Comparison of ENCODE assay signal across 11 cellular contexts in the genomic region with DNA sequence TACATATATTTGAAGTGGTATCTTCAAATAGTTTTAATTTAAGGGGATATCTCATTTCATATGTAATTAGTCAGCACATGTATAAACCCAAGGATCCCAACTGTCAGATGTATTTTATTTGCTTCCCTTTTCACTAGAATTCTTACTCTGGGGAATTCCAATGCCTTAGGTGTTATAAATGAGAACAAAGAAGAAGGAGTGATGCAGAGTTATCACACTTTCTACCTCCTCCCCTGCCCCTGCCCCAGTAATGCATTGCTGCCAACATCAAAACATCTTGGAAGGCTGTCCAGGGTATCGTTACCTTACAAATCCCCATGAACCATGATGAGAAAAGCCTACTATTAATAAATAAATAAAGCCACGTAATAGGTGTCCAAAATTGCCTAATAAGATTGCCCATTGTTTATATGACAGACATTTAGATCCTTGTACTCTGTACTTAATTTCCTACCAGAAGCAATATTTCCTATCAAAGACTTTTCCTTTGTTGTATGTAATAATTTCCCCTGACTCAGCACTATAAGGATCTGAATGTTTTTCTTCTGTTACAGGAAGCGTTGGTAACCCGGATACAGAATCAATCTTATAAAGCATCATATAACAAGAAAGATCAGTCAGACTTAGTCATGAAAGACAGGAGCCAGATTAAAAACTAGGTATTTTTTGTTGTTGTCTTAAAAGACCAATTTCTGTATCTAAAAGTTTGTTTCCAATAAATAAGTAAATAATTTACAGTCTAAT. TPM values are rescaled to one million over a fixed set of nuclear protein-coding genes. Genes with fewer than 3 reads are reported as not detected.
DNase-seq lines count a peak whose midpoint lies in the region; ATAC-seq and TF ChIP-seq lines count a peak whose summit lies in the region.
"Had no signal": no experiment of that assay in that cellular context is flagged by ENCODE, and none has a peak within 500 bp of the region (broad histone marks: within the 10 kb centered on the region; RNA-seq: fewer than 3 reads in every experiment).

No MANE protein-coding gene starts in this region.

- no peaks in the 10 kb centered on the region for H3K27me3 ChIP-seq in esophagus (ENCODE audit: control insufficient read depth in 1 of 2, insufficient read depth in 2 of 2, low read length in 2 of 2)

- no peaks in the 10 kb centered on the region for H3K9me3 ChIP-seq in esophagus (ENCODE audit: control insufficient read depth in 2 of 2, insufficient read depth in 1 of 2, low read depth in 1 of 2, low read length in 1 of 2)

- no peak overlapping the region for H3K4me3 ChIP-seq in esophagus (ENCODE audit: low read depth in 1 of 2, low read length in 2 of 2)

- POLR2A ChIA-PET in activated CD4-positive, alpha-beta T cell treated with anti-CD3 and anti-CD28 coated beads, Interleukin-2, amount 10 ng/mL, durations not matched to agents 7 days and 5 days (lab: Charles Lee), result no interaction called here
- POLR2A ChIA-PET in activated CD4-positive, alpha-beta memory T cell treated with anti-CD3 and anti-CD28 coated beads, Interleukin-2, amount 10 ng/mL, durations not matched to agents 7 days and 5 days (lab: Charles Lee), result interaction anchor here (1.3 to 1.6 kb wide), 3 partner anchors 10 to 48 kb away, joined by 3 to 18 read pairs (median 4); a partner anchor contains a TSS

- peak; percentile 59 for ATAC-seq in stimulated activated effector memory CD8-positive, alpha-beta T cell treated with anti-CD3 and anti-CD28 coated beads, Interleukin-12 subunit alpha, Interleukin-12 subunit beta, amount 100 ng/mL, for 72 hours
- ATAC-seq: sciatic nerve had no signal

- H3K27ac ChIP-seq in esophagus (ENCODE audit: low read depth in 2 of 2, low read length in 1 of 2), result peak overlapping the region; percentile 47 to 65

- H3K4me3 Mint-ChIP-seq in activated CD4-positive, alpha-beta T cell treated with anti-CD3 and anti-CD28 coated beads, Interleukin-2, amount 10 ng/mL, durations not matched to agents 7 days and 5 days, result no peak overlapping the region
- H3K4me3 Mint-ChIP-seq in activated CD4-positive, alpha-beta memory T cell treated with anti-CD3 and anti-CD28 coated beads, Interleukin-2, amount 10 ng/mL, durations not matched to agents 7 days and 5 days, result no peak overlapping the region
- H3K4me3 Mint-ChIP-seq in stimulated activated effector memory CD8-positive, alpha-beta T cell treated with anti-CD3 and anti-CD28 coated beads, Interleukin-12 subunit alpha, Interleukin-12 subunit beta, amount 100 ng/mL, for 72 hours, result peak overlapping the region; percentile 60

- H3K36me3 Mint-ChIP-seq in activated CD4-positive, alpha-beta T cell treated with anti-CD3 and anti-CD28 coated beads, Interleukin-2, amount 10 ng/mL, durations not matched to agents 7 days and 5 days (ENCODE audit: low read depth), result peaks cover 70% of the 10 kb centered on the region
- H3K36me3 Mint-ChIP-seq in activated CD4-positive, alpha-beta memory T cell treated with anti-CD3 and anti-CD28 coated beads, Interleukin-2, amount 10 ng/mL, durations not matched to agents 7 days and 5 days (ENCODE audit: low read depth), result peaks cover 59% of the 10 kb centered on the region
- H3K36me3 Mint-ChIP-seq in stimulated activated effector memory CD8-positive, alpha-beta T cell treated with anti-CD3 and anti-CD28 coated beads, Interleukin-12 subunit alpha, Interleukin-12 subunit beta, amount 100 ng/mL, for 72 hours, result peaks cover 91% of the 10 kb centered on the region

- no peak for DNase-seq in activated CD4-positive, alpha-beta T cell treated with anti-CD3 and anti-CD28 coated beads, Interleukin-2, amount 10 ng/mL, durations not matched to agents 7 days and 5 days
- no peak for DNase-seq in activated CD4-positive, alpha-beta T cell treated with anti-CD3 and anti-CD28 coated beads, Interleukin-2, amount 50 U/mL, for 1 hour
- no peak for DNase-seq in activated CD4-positive, alpha-beta memory T cell treated with anti-CD3 and anti-CD28 coated beads, Interleukin-2, amount 10 ng/mL, durations not matched to agents 7 days and 5 days
- DNase-seq in stimulated activated effector memory CD8-positive, alpha-beta T cell treated with anti-CD3 and anti-CD28 coated beads, Interleukin-12 subunit alpha, Interleukin-12 subunit beta, amount 100 ng/mL, for 72 hours (ENCODE audit: low spot score in 2 of 2), result no peak
- DNase-seq in midbrain (lab: John Stamatoyannopoulos, UW) (no peak), KG1 (lab: John Stamatoyannopoulos, UW) (no peak), GM10266 (ENCODE audit: extremely low spot score) (no peak)
- DNase-seq: activated gamma-delta T cell, NCI-H526 had no signal

- no peaks in the 10 kb centered on the region for H3K4me1 ChIP-seq in esophagus (ENCODE audit: control insufficient read depth in 2 of 2, insufficient read depth in 2 of 2, low read length in 1 of 2)

- peak overlapping the region; percentile 68 for H3K27ac Mint-ChIP-seq in activated CD4-positive, alpha-beta T cell treated with anti-CD3 and anti-CD28 coated beads, Interleukin-2, amount 10 ng/mL, durations not matched to agents 7 days and 5 days
- peak overlapping the region; percentile 61 for H3K27ac Mint-ChIP-seq in activated CD4-positive, alpha-beta memory T cell treated with anti-CD3 and anti-CD28 coated beads, Interleukin-2, amount 10 ng/mL, durations not matched to agents 7 days and 5 days
- peak overlapping the region; percentile 88 for H3K27ac Mint-ChIP-seq in stimulated activated effector memory CD8-positive, alpha-beta T cell treated with anti-CD3 and anti-CD28 coated beads, Interleukin-12 subunit alpha, Interleukin-12 subunit beta, amount 100 ng/mL, for 72 hours

- peaks cover 72% of the 10 kb centered on the region for H3K4me1 Mint-ChIP-seq in activated CD4-positive, alpha-beta T cell treated with anti-CD3 and anti-CD28 coated beads, Interleukin-2, amount 10 ng/mL, durations not matched to agents 7 days and 5 days
- peaks cover 70% of the 10 kb centered on the region for H3K4me1 Mint-ChIP-seq in activated CD4-positive, alpha-beta memory T cell treated with anti-CD3 and anti-CD28 coated beads, Interleukin-2, amount 10 ng/mL, durations not matched to agents 7 days and 5 days
- peaks cover 71% of the 10 kb centered on the region for H3K4me1 Mint-ChIP-seq in stimulated activated effector memory CD8-positive, alpha-beta T cell treated with anti-CD3 and anti-CD28 coated beads, Interleukin-12 subunit alpha, Interleukin-12 subunit beta, amount 100 ng/mL, for 72 hours

- H3K36me3 ChIP-seq in esophagus (ENCODE audit: control insufficient read depth in 2 of 2, insufficient read depth in 2 of 2, low read length in 1 of 2), result no peaks in the 10 kb centered on the region

- 32 to 48% methylated on average over 4 of the region's 4 CpGs for WGBS in esophagus, 2 donors

- H3K9me3 Mint-ChIP-seq in activated CD4-positive, alpha-beta T cell treated with anti-CD3 and anti-CD28 coated beads, Interleukin-2, amount 10 ng/mL, durations not matched to agents 7 days and 5 days, result peaks cover 15% of the 10 kb centered on the region
- H3K9me3 Mint-ChIP-seq in activated CD4-positive, alpha-beta memory T cell treated with anti-CD3 and anti-CD28 coated beads, Interleukin-2, amount 10 ng/mL, durations not matched to agents 7 days and 5 days, result no peaks in the 10 kb centered on the region
- H3K9me3 Mint-ChIP-seq in stimulated activated effector memory CD8-positive, alpha-beta T cell treated with anti-CD3 and anti-CD28 coated beads, Interleukin-12 subunit alpha, Interleukin-12 subunit beta, amount 100 ng/mL, for 72 hours, result no peaks in the 10 kb centered on the region

- TF ChIP-seq CTCF in GM10266 (IDR thresholded peaks at IDR 0.05; ENCODE audit: control insufficient read depth, insufficient read depth, low read depth, missing control alignments), result no peak

- H3K27me3 Mint-ChIP-seq in activated CD4-positive, alpha-beta T cell treated with anti-CD3 and anti-CD28 coated beads, Interleukin-2, amount 10 ng/mL, durations not matched to agents 7 days and 5 days, result no peaks in the 10 kb centered on the region
- H3K27me3 Mint-ChIP-seq in activated CD4-positive, alpha-beta memory T cell treated with anti-CD3 and anti-CD28 coated beads, Interleukin-2, amount 10 ng/mL, durations not matched to agents 7 days and 5 days, result no peaks in the 10 kb centered on the region

- CTCF ChIA-PET in activated CD4-positive, alpha-beta T cell treated with anti-CD3 and anti-CD28 coated beads, Interleukin-2, amount 10 ng/mL, durations not matched to agents 7 days and 5 days (lab: Charles Lee), result interaction anchor here (1.1 kb wide), 1 partner anchor 70 kb away, joined by 3 read pairs; no protein-coding TSS in a partner anchor
- CTCF ChIA-PET in activated CD4-positive, alpha-beta memory T cell treated with anti-CD3 and anti-CD28 coated beads, Interleukin-2, amount 10 ng/mL, durations not matched to agents 7 days and 5 days (lab: Charles Lee), result interaction anchor here (0.6 kb wide), 1 partner anchor 379 kb away, joined by 3 read pairs; no protein-coding TSS in a partner anchor

RNA-seq across cellular contexts. Expression of a gene that starts 38.8 kb away (rescaled TPM):
- 100 to 1,000 TPM; 115 to 148 TPM for total RNA-seq in activated CD4-positive, alpha-beta T cell treated with anti-CD3 and anti-CD28 coated beads, Interleukin-2, amount 10 ng/mL, durations not matched to agents 7 days and 5 days
- 10 to 100 TPM; 68.8 to 76.3 TPM for total RNA-seq in activated CD4-positive, alpha-beta memory T cell treated with anti-CD3 and anti-CD28 coated beads, Interleukin-2, amount 10 ng/mL, durations not matched to agents 7 days and 5 days
- 1 to 10 TPM; 3.8 to 4.8 TPM for polyA plus RNA-seq in esophagus
